ENCODE assay signal across 14 cellular contexts in genomic region chr4:158786155-158786581, GRCh38. TPM values are rescaled to one million over a fixed set of nuclear protein-coding genes. Genes with fewer than 3 reads are reported as not detected.
A peak's percentile ranks its signal among the peaks of the same experiment; 100 is the strongest.
DNase-seq lines count a peak whose midpoint lies in the region; ATAC-seq and TF ChIP-seq lines count a peak whose summit lies in the region.
"Had no signal": no experiment of that assay in that cellular context is flagged by ENCODE, and none has a peak within 500 bp of the region (broad histone marks: within the 10 kb centered on the region; RNA-seq: fewer than 3 reads in every experiment).

No MANE protein-coding gene starts in this region.

- peak overlapping the region; percentile 31 for H3K27ac Mint-ChIP-seq in progenitor cell of endocrine pancreas
- no peak overlapping the region for H3K27ac Mint-ChIP-seq in T-helper 2 cell treated with Interferon-gamma antibody and Interleukin-4, amounts not matched to agents 5 μg/mL and 100 μg/mL, for 36 hours

- H3K9me3 ChIP-seq in heart left ventricle = no peaks in the 10 kb centered on the region

- peak; percentile 67 for DNase-seq in G401 (ENCODE audit: low spot score)
- DNase-seq in heart left ventricle = no peak
- DNase-seq in progenitor cell of endocrine pancreas (ENCODE audit: low spot score, unreplicated experiment) = no peak
- DNase-seq in activated CD4-positive, alpha-beta T cell treated with anti-CD3 and anti-CD28 coated beads for 1 hour = no peak
- DNase-seq in NCI-H510A (lab: John Stamatoyannopoulos, UW) = no peak
- DNase-seq in T-helper 2 cell treated with Interferon-gamma antibody and Interleukin-4, amounts not matched to agents 5 μg/mL and 100 μg/mL, for 36 hours (ENCODE audit: low spot score) = no peak
- DNase-seq: HCEC 1CT, NCI-H345 had no signal

- no peaks in the 10 kb centered on the region for H3K36me3 ChIP-seq in heart left ventricle

- no peaks in the 10 kb centered on the region for H3K27me3 Mint-ChIP-seq in progenitor cell of endocrine pancreas
- no peaks in the 10 kb centered on the region for H3K27me3 Mint-ChIP-seq in T-helper 2 cell treated with Interferon-gamma antibody and Interleukin-4, amounts not matched to agents 5 μg/mL and 100 μg/mL, for 36 hours (ENCODE audit: low read depth)

- H3K4me3 ChIP-seq in heart left ventricle = peak overlapping the region in 7 of 12 donors; percentile 4 to 29 (median 19)
- H3K4me3 ChIP-seq: skin epidermis had no signal

- H3K27me3 ChIP-seq in heart left ventricle = no peaks in the 10 kb centered on the region

- in situ Hi-C loops in G401 (cut with HindIII; ENCODE audit: low sequenced_read_pairs) = no loop called here

- TF ChIP-seq POLR2A in heart left ventricle (IDR thresholded peaks at IDR 0.05) = no peak

- H3K4me1 Mint-ChIP-seq in progenitor cell of endocrine pancreas (ENCODE audit: low read depth) = peaks cover 63% of the 10 kb centered on the region
- peaks cover 22% of the 10 kb centered on the region for H3K4me1 Mint-ChIP-seq in T-helper 2 cell treated with Interferon-gamma antibody and Interleukin-4, amounts not matched to agents 5 μg/mL and 100 μg/mL, for 36 hours (ENCODE audit: low read depth)

- TF ChIP-seq CTCF in VCaP (conservative IDR thresholded peaks at IDR 0.05) = no peak
- TF ChIP-seq CTCF in heart left ventricle (IDR thresholded peaks at IDR 0.05) = no peak
- TF ChIP-seq CTCF in progenitor cell of endocrine pancreas (IDR thresholded peaks at IDR 0.05; ENCODE audit: unreplicated experiment) = no peak

- WGBS in heart left ventricle, 4 donors = 3 to 10% (median 7%) methylated on average over 4 of the region's 4 CpGs

- no peaks in the 10 kb centered on the region for H3K9me3 Mint-ChIP-seq in progenitor cell of endocrine pancreas (ENCODE audit: low read depth)
- no peaks in the 10 kb centered on the region for H3K9me3 Mint-ChIP-seq in T-helper 2 cell treated with Interferon-gamma antibody and Interleukin-4, amounts not matched to agents 5 μg/mL and 100 μg/mL, for 36 hours
- H3K9me3 Mint-ChIP-seq: CD14-positive monocyte had no signal

- peaks cover 9 to 96% (median 77%) of the 10 kb centered on the region in 12 donors for H3K4me1 ChIP-seq in heart left ventricle

- ATAC-seq in heart left ventricle = peak in 3 of 4 donors; percentile 12 to 48 (median 34)
- no peak for ATAC-seq in GM18867 (IDR thresholded peaks at IDR 0.05; ENCODE audit: unreplicated experiment)
- ATAC-seq: esophagus mucosa had no signal

- no peak overlapping the region for H3K4me3 Mint-ChIP-seq in progenitor cell of endocrine pancreas (ENCODE audit: low read depth)
- no peak overlapping the region for H3K4me3 Mint-ChIP-seq in T-helper 2 cell treated with Interferon-gamma antibody and Interleukin-4, amounts not matched to agents 5 μg/mL and 100 μg/mL, for 36 hours
- H3K4me3 Mint-ChIP-seq: CD14-positive monocyte had no signal

- intact Hi-C loops in heart left ventricle (cut with DNase I) = no loop called here

- H3K27ac ChIP-seq in VCaP (peak overlapping the region; percentile 85), heart left ventricle (peak overlapping the region in 11 of 12 donors; percentile 53 to 79 (median 67))
- H3K27ac ChIP-seq: KMS-11 had no signal

- H3K36me3 Mint-ChIP-seq in progenitor cell of endocrine pancreas (ENCODE audit: insufficient read depth) = no peaks in the 10 kb centered on the region
- no peaks in the 10 kb centered on the region for H3K36me3 Mint-ChIP-seq in T-helper 2 cell treated with Interferon-gamma antibody and Interleukin-4, amounts not matched to agents 5 μg/mL and 100 μg/mL, for 36 hours (ENCODE audit: low read depth)

RNA-seq across cellular contexts. Expression of gene FNIP2, which starts 17.3 kb away (rescaled TPM):
- 19.8 and 28.9 TPM in 2 replicates for total RNA-seq in G401 (2014; rRNA removed; shearing (Covaris generic))
- total RNA-seq in heart left ventricle (10 to 100 TPM; 32.4 to 87.4 (median 44.7) TPM), progenitor cell of endocrine pancreas (53.8 and 56.0 TPM in 2 replicates)
- 10 to 100 TPM; 14.5 to 36.8 TPM for polyA plus RNA-seq in heart left ventricle
